ENCODE assay signal across 34 cellular contexts in the genomic region with DNA sequence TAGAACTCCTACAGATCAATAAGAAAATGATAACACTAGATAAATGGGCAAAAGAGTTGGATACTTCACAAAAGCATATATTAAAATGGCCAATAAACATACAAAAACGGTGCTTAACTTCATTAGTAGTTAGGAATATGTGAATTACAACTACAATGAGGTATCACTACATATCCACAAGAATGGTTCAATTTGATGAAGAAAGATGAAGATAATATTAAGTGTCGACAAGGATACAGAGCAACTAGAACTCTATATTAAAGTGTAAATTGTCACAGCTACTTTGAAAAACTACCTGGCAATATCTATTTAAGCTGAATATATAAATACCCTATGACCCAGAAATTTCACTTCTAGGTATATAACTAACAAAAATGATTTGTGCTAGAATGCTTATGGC.
"Had no signal": no experiment of that assay in that cellular context is flagged by ENCODE, and none has a peak within 500 bp of the region (broad histone marks: within the 10 kb centered on the region; RNA-seq: fewer than 3 reads in every experiment).

No MANE protein-coding gene starts in this region.

- H3K27ac ChIP-seq: adrenal gland, ascending aorta, body of pancreas, brain microvascular endothelial cell, breast epithelium, cardiac muscle cell had no signal

- ATAC-seq: activated naive CD4-positive, alpha-beta T cell treated with anti-CD3 and anti-CD28 coated beads, Interleukin-2, amount 50 U/mL, for 72 hours; activated naive CD8-positive, alpha-beta T cell treated with anti-CD3 and anti-CD28 coated beads, Interleukin-2, amount 50 U/mL, for 24 hours; activated T-cell treated with anti-CD3 and anti-CD28 coated beads, Interleukin-2, amount 50 U/mL, for 4 hours; activated T-cell treated with anti-CD3 and anti-CD28 coated beads, Interleukin-2, amount 50 U/mL, for 72 hours; activated T-helper 17 cell treated with anti-CD3 and anti-CD28 coated beads, Interleukin-2, amount 50 U/mL, for 72 hours; body of pancreas had no signal

- H3K9me3 ChIP-seq: adrenal gland, ascending aorta, body of pancreas, breast epithelium had no signal

- DNase-seq: activated effector memory CD4-positive, alpha-beta T cell treated with anti-CD3 and anti-CD28 coated beads, Interleukin-2, amount 50 U/mL, for 16 hours; activated effector memory CD4-positive, alpha-beta T cell treated with Interleukin-2 at 50 U/mL for 16 hours; activated gamma-delta T cell; activated gamma-delta T cell treated with Interleukin-2 at 50 U/mL for 16 hours; activated naive CD4-positive, alpha-beta T cell; activated naive CD4-positive, alpha-beta T cell treated with anti-CD3 and anti-CD28 coated beads for 36 hours; activated naive CD4-positive, alpha-beta T cell treated with anti-CD3 and anti-CD28 coated beads, Interleukin-2, amount 10 ng/mL, durations not matched to agents 7 days and 5 days; activated naive CD4-positive, alpha-beta T cell treated with anti-CD3 and anti-CD28 coated beads, Interleukin-2, amount 50 U/mL, for 16 hours; activated naive CD4-positive, alpha-beta T cell treated with Interleukin-2 at 50 U/mL for 16 hours; activated naive CD8-positive, alpha-beta T cell treated with anti-CD3 and anti-CD28 coated beads for 36 hours; activated naive CD8-positive, alpha-beta T cell treated with anti-CD3 and anti-CD28 coated beads, Interleukin-2, amount 10 ng/mL, durations not matched to agents 7 days and 5 days; activated naive CD8-positive, alpha-beta T cell treated with anti-CD3 and anti-CD28 coated beads, Interleukin-2, amount 50 U/mL, for 24 hours; activated T-cell treated with anti-CD3 and anti-CD28 coated beads, Interleukin-2, amount 50 U/mL, for 1 hour; activated T-cell treated with anti-CD3 and anti-CD28 coated beads, Interleukin-2, amount 50 U/mL, for 24 hours; activated T-cell treated with anti-CD3 and anti-CD28 coated beads, Interleukin-2, amount 50 U/mL, for 4 hours; activated T-cell treated with anti-CD3 and anti-CD28 coated beads, Interleukin-2, amount 50 U/mL, for 48 hours; activated T-cell treated with anti-CD3 and anti-CD28 coated beads, Interleukin-2, amount 50 U/mL, for 72 hours; adrenal gland; amniotic stem cell; amygdala; anterior cingulate cortex; aorta; body of pancreas; brain microvascular endothelial cell; caudate nucleus; central memory CD4-positive, alpha-beta T cell; cerebellar nuclear complex had no signal

- FAIRE-seq: astrocyte, bronchial epithelial cell had no signal

- H3K27me3 ChIP-seq: adrenal gland, ascending aorta, body of pancreas, brain microvascular endothelial cell, breast epithelium, cardiac muscle cell had no signal

- H3K36me3 ChIP-seq: adrenal gland, ascending aorta, brain microvascular endothelial cell, breast epithelium, cardiac muscle cell had no signal

- H3K4me3 ChIP-seq: adrenal gland, ascending aorta, body of pancreas, breast epithelium, cardiac muscle cell had no signal

- H3K4me1 ChIP-seq: ascending aorta, breast epithelium had no signal
